In genomic region chr14:105203057-105203494, GRCh38 we compare ENCODE assay signal across 8 cellular contexts. TPM values are rescaled to one million over a fixed set of nuclear protein-coding genes. Genes with fewer than 3 reads are reported as not detected.
DNase-seq lines count a peak whose midpoint lies in the region.

No MANE protein-coding gene starts in this region.

- H3K4me3 ChIP-seq in mesendoderm (ENCODE audit: low read length): no peak overlapping the region

- H3K4me3 Mint-ChIP-seq in activated CD4-positive, alpha-beta memory T cell treated with anti-CD3 and anti-CD28 coated beads, Interleukin-2, amount 10 ng/mL, durations not matched to agents 7 days and 5 days: no peak overlapping the region

- H3K4me1 Mint-ChIP-seq in activated CD4-positive, alpha-beta memory T cell treated with anti-CD3 and anti-CD28 coated beads, Interleukin-2, amount 10 ng/mL, durations not matched to agents 7 days and 5 days: peaks cover 12% of the 10 kb centered on the region

- no peaks in the 10 kb centered on the region for H3K9me3 Mint-ChIP-seq in activated CD4-positive, alpha-beta memory T cell treated with anti-CD3 and anti-CD28 coated beads, Interleukin-2, amount 10 ng/mL, durations not matched to agents 7 days and 5 days

- H3K79me2 ChIP-seq in mesendoderm (ENCODE audit: control insufficient read depth, insufficient read depth, low read length): no peaks in the 10 kb centered on the region

- H3K27me3 ChIP-seq in mesendoderm (ENCODE audit: insufficient read depth, low read length, poor library complexity): no peaks in the 10 kb centered on the region

- no CpG with 5 or more reads among the region's 18 CpGs for WGBS in mesendoderm (ENCODE audit: extremely low coverage, insufficient coverage, low lambda C conversion rate)

- no peak overlapping the region for H3K27ac Mint-ChIP-seq in activated CD4-positive, alpha-beta memory T cell treated with anti-CD3 and anti-CD28 coated beads, Interleukin-2, amount 10 ng/mL, durations not matched to agents 7 days and 5 days

- DNase-seq in NCI-H2196 (lab: John Stamatoyannopoulos, UW; ENCODE audit: unreplicated experiment) (peak; percentile 52), NCI-H2196 treated with DMSO at 0.1 percent for 48 hours (lab: John Stamatoyannopoulos, UW; ENCODE audit: unreplicated experiment) (no peak), NCI-H2171 treated with DMSO at 0.1 percent for 48 hours (lab: John Stamatoyannopoulos, UW) (peak; percentile 71), mesendoderm (peak; percentile 51), NCI-H2029 treated with DMSO at 0.1 percent for 48 hours (lab: John Stamatoyannopoulos, UW) (no peak)
- peak; percentile 67 for DNase-seq in activated CD4-positive, alpha-beta memory T cell treated with anti-CD3 and anti-CD28 coated beads, Interleukin-2, amount 10 ng/mL, durations not matched to agents 7 days and 5 days
- peak; percentile 54 for DNase-seq in effector CD4-positive, alpha-beta T cell
- peak; percentile 41 for DNase-seq in stimulated activated CD8-positive, alpha-beta memory T cell treated with anti-CD3 and anti-CD28 coated beads, Interleukin-7, amount 100 ng/mL, for 24 hours (ENCODE audit: low read depth)

- no peak overlapping the region for H2BK15ac ChIP-seq in mesendoderm (replicated peaks; ENCODE audit: low read depth)

- no peak overlapping the region for H4K8ac ChIP-seq in mesendoderm (ENCODE audit: low read depth, low read length)

- H3K23ac ChIP-seq in mesendoderm (ENCODE audit: low read length): no peak overlapping the region

- no peak overlapping the region for H3K18ac ChIP-seq in mesendoderm (ENCODE audit: low read length)

- peaks cover 11% of the 10 kb centered on the region for H3K27me3 Mint-ChIP-seq in activated CD4-positive, alpha-beta memory T cell treated with anti-CD3 and anti-CD28 coated beads, Interleukin-2, amount 10 ng/mL, durations not matched to agents 7 days and 5 days

- H3K36me3 ChIP-seq in mesendoderm (ENCODE audit: control insufficient read depth, insufficient read depth, low read length): no peaks in the 10 kb centered on the region

- no peak overlapping the region for H2AK5ac ChIP-seq in mesendoderm (ENCODE audit: low read length)

- H2BK120ac ChIP-seq in mesendoderm (ENCODE audit: low read depth, low read length): no peak overlapping the region

- H3K56ac ChIP-seq in mesendoderm (ENCODE audit: low read length): no peak overlapping the region

- H3K4me1 ChIP-seq in mesendoderm (ENCODE audit: control insufficient read depth, low read depth, low read length): no peaks in the 10 kb centered on the region

- CTCF ChIA-PET in activated CD4-positive, alpha-beta memory T cell treated with anti-CD3 and anti-CD28 coated beads, Interleukin-2, amount 10 ng/mL, durations not matched to agents 7 days and 5 days (lab: Charles Lee): interaction anchor here (1.0 to 1.1 kb wide), 2 partner anchors 116 to 149 kb away, joined by 3 to 4 read pairs; no protein-coding TSS in a partner anchor

- no peak overlapping the region for H3K4ac ChIP-seq in mesendoderm (ENCODE audit: low read depth, low read length)

- no peaks in the 10 kb centered on the region for H3K79me1 ChIP-seq in mesendoderm (ENCODE audit: low read length)

- no peak overlapping the region for H2BK5ac ChIP-seq in mesendoderm (ENCODE audit: low read length)

- POLR2A ChIA-PET in activated CD4-positive, alpha-beta memory T cell treated with anti-CD3 and anti-CD28 coated beads, Interleukin-2, amount 10 ng/mL, durations not matched to agents 7 days and 5 days (lab: Charles Lee): no interaction called here

- no peak overlapping the region for H3K27ac ChIP-seq in mesendoderm (ENCODE audit: low read depth, low read length)

- H3K4me2 ChIP-seq in mesendoderm (ENCODE audit: low read length): no peak overlapping the region

- no peak overlapping the region for H4K5ac ChIP-seq in mesendoderm (ENCODE audit: low read length)

- H3K36me3 Mint-ChIP-seq in activated CD4-positive, alpha-beta memory T cell treated with anti-CD3 and anti-CD28 coated beads, Interleukin-2, amount 10 ng/mL, durations not matched to agents 7 days and 5 days (ENCODE audit: low read depth): no peaks in the 10 kb centered on the region

- no peak overlapping the region for H3K9ac ChIP-seq in mesendoderm (ENCODE audit: low read length)

RNA-seq across cellular contexts. Expression of gene NUDT14, which starts 22.0 kb away (rescaled TPM):
- 10 to 100 TPM; 23.8 to 24.9 TPM for total RNA-seq in activated CD4-positive, alpha-beta memory T cell treated with anti-CD3 and anti-CD28 coated beads, Interleukin-2, amount 10 ng/mL, durations not matched to agents 7 days and 5 days
- 10.5 TPM for polyA plus RNA-seq in mesendoderm (2013, experiment 1 of 2)
- polyA plus RNA-seq in mesendoderm (2013, experiment 2 of 2): 10.4 TPM

RNA-seq across cellular contexts. Expression of gene JAG2, which starts 34.5 kb away (rescaled TPM):
- 1 to 10 TPM; 2.6 to 3.0 TPM for total RNA-seq in activated CD4-positive, alpha-beta memory T cell treated with anti-CD3 and anti-CD28 coated beads, Interleukin-2, amount 10 ng/mL, durations not matched to agents 7 days and 5 days
- polyA plus RNA-seq in mesendoderm (2013, experiment 1 of 2): 0.56 TPM
- polyA plus RNA-seq in mesendoderm (2013, experiment 2 of 2): 0.73 TPM

RNA-seq across cellular contexts. Expression of gene BTBD6, which starts 45.3 kb away (rescaled TPM):
- 10 to 100 TPM; 44.2 to 45.7 TPM for total RNA-seq in activated CD4-positive, alpha-beta memory T cell treated with anti-CD3 and anti-CD28 coated beads, Interleukin-2, amount 10 ng/mL, durations not matched to agents 7 days and 5 days
- 12.0 TPM for polyA plus RNA-seq in mesendoderm (2013, experiment 1 of 2)
- 12.3 TPM for polyA plus RNA-seq in mesendoderm (2013, experiment 2 of 2)

Comparison
In these comparisons a context has a peak if more than half of its experiments do, and no peak if none do; other contexts are left out.
1. DNase-seq: peak in NCI-H2196 (single experiment), NCI-H2171 treated with DMSO at 0.1 percent for 48 hours (single experiment), activated CD4-positive, alpha-beta memory T cell treated with anti-CD3 and anti-CD28 coated beads, Interleukin-2, amount 10 ng/mL, durations not matched to agents 7 days and 5 days (single experiment), effector CD4-positive, alpha-beta T cell (single experiment), mesendoderm (single experiment) and stimulated activated CD8-positive, alpha-beta memory T cell treated with anti-CD3 and anti-CD28 coated beads, Interleukin-7, amount 100 ng/mL, for 24 hours (single experiment); none in NCI-H2196 treated with DMSO at 0.1 percent for 48 hours (single experiment) and NCI-H2029 treated with DMSO at 0.1 percent for 48 hours (single experiment).